In genomic region chr18:62611395-62612241, GRCh38 we compare ENCODE assay signal across 12 cellular contexts.
DNase-seq lines count a peak whose midpoint lies in the region; ATAC-seq and TF ChIP-seq lines count a peak whose summit lies in the region.
"Had no signal": no experiment of that assay in that cellular context is flagged by ENCODE, and none has a peak within 500 bp of the region (broad histone marks: within the 10 kb centered on the region; RNA-seq: fewer than 3 reads in every experiment).

No MANE protein-coding gene starts in this region.

- POLR2A ChIA-PET in GM10248 (lab: Yijun Ruan, JAX): no interaction called here

- no peak overlapping the region for H3K4me3 ChIP-seq in aorta (ENCODE audit: low read length in 2 of 2)
- H3K4me3 ChIP-seq: SK-N-MC had no signal

- H3K4me1 Mint-ChIP-seq in activated CD4-positive, alpha-beta T cell treated with anti-CD3 and anti-CD28 coated beads, Interleukin-2, amount 10 ng/mL, durations not matched to agents 24 days and 14 days: no peaks in the 10 kb centered on the region
- H3K4me1 Mint-ChIP-seq: activated CD4-positive, alpha-beta T cell treated with anti-CD3 and anti-CD28 coated beads, Interleukin-2, amount 10 ng/mL, durations not matched to agents 7 days and 5 days had no signal

- intact Hi-C loops in activated CD4-positive, alpha-beta T cell treated with anti-CD3 and anti-CD28 coated beads, Interleukin-2, amount 10 ng/mL, durations not matched to agents 24 days and 14 days (cut with micrococcal nuclease): no loop called here
- intact Hi-C loops in left ventricle myocardium superior (cut with micrococcal nuclease) (no loop called here), aorta (cut with DNase I) (loop anchor here in 1 of 2 donors (10.0 kb wide), 1 partner anchor 93 kb away; no protein-coding TSS in a partner anchor)

- H3K4me3 Mint-ChIP-seq in activated CD4-positive, alpha-beta T cell treated with anti-CD3 and anti-CD28 coated beads, Interleukin-2, amount 10 ng/mL, durations not matched to agents 24 days and 14 days: peak overlapping the region; percentile 26
- H3K4me3 Mint-ChIP-seq: activated CD4-positive, alpha-beta T cell treated with anti-CD3 and anti-CD28 coated beads, Interleukin-2, amount 10 ng/mL, durations not matched to agents 7 days and 5 days had no signal

- H3K36me3 Mint-ChIP-seq in activated CD4-positive, alpha-beta T cell treated with anti-CD3 and anti-CD28 coated beads, Interleukin-2, amount 10 ng/mL, durations not matched to agents 24 days and 14 days (ENCODE audit: low read depth): no peaks in the 10 kb centered on the region
- H3K36me3 Mint-ChIP-seq: stimulated activated naive B cell treated with anti-CD40 and anti-IgM and Interleukin-4, amounts not matched to agents 10 μg/mL and 1 μg/mL and 100 μg/mL, for 72 hours had no signal

- H3K27ac ChIP-seq in aorta (ENCODE audit: low read depth in 1 of 2, low read length in 2 of 2): no peak overlapping the region
- H3K27ac ChIP-seq: SK-N-MC had no signal

- no peaks in the 10 kb centered on the region for H3K36me3 ChIP-seq in aorta (ENCODE audit: control insufficient read depth in 1 of 2, insufficient read depth in 2 of 2, low read length in 1 of 2)

- in situ Hi-C loops in ACHN (cut with HindIII; ENCODE audit: low pct_ligation_motif_present, low pct_unique_long_range_greater_than_20kb, low sequenced_read_pairs): no loop called here

- CTCF ChIA-PET in GM10248 (lab: Yijun Ruan, JAX): interaction anchor here (5.2 kb wide), 1 partner anchor 25 kb away, joined by 23 read pairs; no protein-coding TSS in a partner anchor

- no peaks in the 10 kb centered on the region for H3K27me3 ChIP-seq in aorta (ENCODE audit: control insufficient read depth in 1 of 2, insufficient read depth in 2 of 2, low read length in 1 of 2)

- DNase-seq in activated CD4-positive, alpha-beta T cell treated with anti-CD3 and anti-CD28 coated beads, Interleukin-2, amount 10 ng/mL, durations not matched to agents 24 days and 14 days: no peak
- DNase-seq in activated CD4-positive, alpha-beta T cell treated with anti-CD3 and anti-CD28 coated beads for 1 hour: no peak
- DNase-seq in left ventricle myocardium superior: peak; percentile 67
- peak in 34 of 56 donors; percentile 9 to 70 (median 42) for DNase-seq in nucleus accumbens (lab: John Stamatoyannopoulos, UW)
- DNase-seq in aorta: peak in 1 of 2 donors; percentile 79
- DNase-seq in NOMO-1 treated with dmso at 0.1 percent for 144 hours (lab: John Stamatoyannopoulos, UW; ENCODE audit: unreplicated experiment): no peak
- no peak for DNase-seq in ACHN
- DNase-seq in GM10248 (ENCODE audit: extremely low spot score): no peak
- DNase-seq: activated CD4-positive, alpha-beta T cell treated with anti-CD3 and anti-CD28 coated beads, Interleukin-2, amount 10 ng/mL, durations not matched to agents 7 days and 5 days; effector CD4-positive, alpha-beta T cell; stimulated activated naive B cell treated with anti-CD40 and anti-IgM and Interleukin-4, amounts not matched to agents 10 μg/mL and 1 μg/mL and 100 μg/mL, for 72 hours had no signal

- no peaks in the 10 kb centered on the region for H3K9me3 ChIP-seq in aorta (ENCODE audit: control insufficient read depth, low read length)

- no peak for TF ChIP-seq CTCF in GM10248 (IDR thresholded peaks at IDR 0.05; ENCODE audit: control extremely low read depth, extremely low read depth, low read depth, missing control alignments)

- 29 to 32% methylated on average over 30 to 33 of the region's 33 CpGs for WGBS in aorta, 2 donors

- no peak overlapping the region for H3K27ac Mint-ChIP-seq in activated CD4-positive, alpha-beta T cell treated with anti-CD3 and anti-CD28 coated beads, Interleukin-2, amount 10 ng/mL, durations not matched to agents 24 days and 14 days
- H3K27ac Mint-ChIP-seq: activated CD4-positive, alpha-beta T cell treated with anti-CD3 and anti-CD28 coated beads, Interleukin-2, amount 10 ng/mL, durations not matched to agents 7 days and 5 days; stimulated activated naive B cell treated with anti-CD40 and anti-IgM and Interleukin-4, amounts not matched to agents 10 μg/mL and 1 μg/mL and 100 μg/mL, for 72 hours had no signal

- no peaks in the 10 kb centered on the region for H3K4me1 ChIP-seq in aorta (ENCODE audit: control insufficient read depth in 1 of 2, insufficient read depth in 2 of 2, low read length in 2 of 2)

- H3K9me3 Mint-ChIP-seq in activated CD4-positive, alpha-beta T cell treated with anti-CD3 and anti-CD28 coated beads, Interleukin-2, amount 10 ng/mL, durations not matched to agents 24 days and 14 days: no peaks in the 10 kb centered on the region
- H3K9me3 Mint-ChIP-seq: activated CD4-positive, alpha-beta T cell treated with anti-CD3 and anti-CD28 coated beads, Interleukin-2, amount 10 ng/mL, durations not matched to agents 7 days and 5 days; stimulated activated naive B cell treated with anti-CD40 and anti-IgM and Interleukin-4, amounts not matched to agents 10 μg/mL and 1 μg/mL and 100 μg/mL, for 72 hours had no signal

- peak; percentile 82 for ATAC-seq in left ventricle myocardium superior
- peak; percentile 30 for ATAC-seq in aorta (ENCODE audit: low FRiP score)

- H3K27me3 Mint-ChIP-seq in activated CD4-positive, alpha-beta T cell treated with anti-CD3 and anti-CD28 coated beads, Interleukin-2, amount 10 ng/mL, durations not matched to agents 24 days and 14 days: peaks cover 36% of the 10 kb centered on the region

Comparison
In these comparisons a context has a peak if more than half of its experiments do, and no peak if none do; other contexts are left out.
1. DNase-seq: peak in left ventricle myocardium superior (single experiment) and nucleus accumbens (34 of 56); none in activated CD4-positive, alpha-beta T cell treated with anti-CD3 and anti-CD28 coated beads, Interleukin-2, amount 10 ng/mL, durations not matched to agents 24 days and 14 days (single experiment), activated CD4-positive, alpha-beta T cell treated with anti-CD3 and anti-CD28 coated beads for 1 hour (single experiment), NOMO-1 treated with dmso at 0.1 percent for 144 hours (single experiment), ACHN (single experiment) and GM10248 (single experiment).